In the genomic region with DNA sequence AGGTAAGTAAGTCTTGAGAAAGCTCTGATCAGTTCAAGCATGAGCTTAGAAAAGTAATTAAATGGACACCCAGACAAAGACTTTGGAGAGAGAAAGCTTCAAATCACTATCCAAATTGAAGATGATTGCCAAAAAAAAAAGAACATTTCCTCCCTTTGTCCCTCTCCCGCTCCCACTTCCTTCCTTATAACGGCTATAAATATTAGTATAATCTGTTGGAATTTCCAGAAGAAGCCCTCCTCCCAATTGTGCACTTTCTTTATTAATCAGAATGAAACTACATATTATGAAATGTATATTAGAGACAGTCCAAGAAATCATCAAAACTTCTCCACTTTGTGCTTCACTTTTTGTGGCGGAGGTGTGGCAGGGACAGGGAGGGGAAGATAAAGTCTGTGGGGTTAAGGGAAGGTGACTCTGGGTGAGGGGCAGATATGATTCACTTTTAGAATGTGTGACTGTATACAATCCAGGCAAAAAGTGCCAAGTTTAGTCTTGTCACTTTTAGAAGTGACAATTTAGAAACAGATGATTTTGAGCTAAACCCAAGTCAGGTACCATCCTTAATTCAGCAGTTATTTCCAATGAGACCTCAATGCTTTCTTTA, we compare ENCODE assay signal across 20 cellular contexts.
"Had no signal": no experiment of that assay in that cellular context is flagged by ENCODE, and none has a peak within 500 bp of the region (broad histone marks: within the 10 kb centered on the region; RNA-seq: fewer than 3 reads in every experiment).

No MANE protein-coding gene starts in this region.

- H2AFZ ChIP-seq: hepatocyte, neural progenitor cell had no signal

- H3K4me1 ChIP-seq: gastroesophageal sphincter, neural progenitor cell, testis, upper lobe of right lung had no signal

- H3K4me3 Mint-ChIP-seq: activated naive CD4-positive, alpha-beta T cell treated with anti-CD3 and anti-CD28 coated beads, Interleukin-2, amount 10 ng/mL, durations not matched to agents 7 days and 5 days; effector memory CD8-positive, alpha-beta T cell; neural progenitor cell; stimulated activated naive CD8-positive, alpha-beta T cell treated with anti-CD3 and anti-CD28 coated beads, Interleukin-15, amount 100 ng/mL, for 72 hours had no signal

- H3K27me3 Mint-ChIP-seq: activated naive CD4-positive, alpha-beta T cell treated with anti-CD3 and anti-CD28 coated beads, Interleukin-2, amount 10 ng/mL, durations not matched to agents 7 days and 5 days; stimulated activated naive CD8-positive, alpha-beta T cell treated with anti-CD3 and anti-CD28 coated beads, Interleukin-15, amount 100 ng/mL, for 72 hours had no signal

- H3K36me3 Mint-ChIP-seq: activated naive CD4-positive, alpha-beta T cell treated with anti-CD3 and anti-CD28 coated beads, Interleukin-2, amount 10 ng/mL, durations not matched to agents 7 days and 5 days; neural progenitor cell had no signal

- H3K4me3 ChIP-seq: gastroesophageal sphincter, hepatocyte, neural progenitor cell, testis, upper lobe of right lung had no signal

- H3K9me3 Mint-ChIP-seq: activated naive CD4-positive, alpha-beta T cell treated with anti-CD3 and anti-CD28 coated beads, Interleukin-2, amount 10 ng/mL, durations not matched to agents 7 days and 5 days; activated T-helper 2 cell treated with anti-CD3 and anti-CD28 coated beads, Interferon-gamma antibody, Interleukin-2, Interleukin-4, amounts not matched to agents 10 μg/mL and 5 μg/mL and 100 μg/mL, durations not matched to agents 14 hours and 24 hours and 36 hours; effector memory CD8-positive, alpha-beta T cell; neural progenitor cell; stimulated activated naive CD8-positive, alpha-beta T cell treated with anti-CD3 and anti-CD28 coated beads, Interleukin-15, amount 100 ng/mL, for 72 hours had no signal

- ATAC-seq: effector memory CD8-positive, alpha-beta T cell; gastroesophageal sphincter; left ventricle myocardium superior; stimulated activated naive CD8-positive, alpha-beta T cell treated with anti-CD3 and anti-CD28 coated beads, Interleukin-15, amount 100 ng/mL, for 72 hours; upper lobe of right lung had no signal

- H3K27ac ChIP-seq: gastroesophageal sphincter, hepatocyte, neural progenitor cell, testis, upper lobe of right lung, WERI-Rb-1 had no signal

- H3K79me2 ChIP-seq: hepatocyte had no signal

- H3K9me3 ChIP-seq: gastroesophageal sphincter, testis, upper lobe of right lung had no signal

- H3K36me3 ChIP-seq: gastroesophageal sphincter, neural progenitor cell, upper lobe of right lung, WERI-Rb-1 had no signal

- H3K27me3 ChIP-seq: gastroesophageal sphincter, hepatocyte, neural progenitor cell, testis, upper lobe of right lung had no signal

- H3K27ac Mint-ChIP-seq: activated naive CD4-positive, alpha-beta T cell treated with anti-CD3 and anti-CD28 coated beads, Interleukin-2, amount 10 ng/mL, durations not matched to agents 7 days and 5 days; activated T-helper 2 cell treated with anti-CD3 and anti-CD28 coated beads, Interferon-gamma antibody, Interleukin-2, Interleukin-4, amounts not matched to agents 10 μg/mL and 5 μg/mL and 100 μg/mL, durations not matched to agents 14 hours and 24 hours and 36 hours; effector memory CD8-positive, alpha-beta T cell; neural progenitor cell had no signal

- H3K4me2 ChIP-seq: hepatocyte, neural progenitor cell had no signal

- FAIRE-seq: kidney had no signal

- DNase-seq: activated CD4-positive, alpha-beta T cell treated with anti-CD3 and anti-CD28 coated beads for 48 hours; activated CD8-positive, alpha-beta memory T cell treated with anti-CD3 and anti-CD28 coated beads for 24 hours; activated naive CD4-positive, alpha-beta T cell treated with anti-CD3 and anti-CD28 coated beads, Interleukin-2, amount 10 ng/mL, durations not matched to agents 7 days and 5 days; activated T-cell treated with anti-CD3 and anti-CD28 coated beads for 4 hours; central memory CD4-positive, alpha-beta T cell; cortex of kidney; effector memory CD8-positive, alpha-beta T cell; kidney; left ventricle myocardium superior; retina; stimulated activated CD4-positive, alpha-beta T cell treated with anti-CD3 and anti-CD28 coated beads, Interleukin-4, amount 100 ng/mL, for 1 hour; stimulated activated CD8-positive, alpha-beta memory T cell treated with anti-CD3 and anti-CD28 coated beads, Interleukin-4, amount 100 ng/mL, for 48 hours; stimulated activated naive CD8-positive, alpha-beta T cell treated with anti-CD3 and anti-CD28 coated beads, Interleukin-15, amount 100 ng/mL, for 72 hours; testis; upper lobe of right lung; WERI-Rb-1 had no signal

- H3K4me1 Mint-ChIP-seq: activated naive CD4-positive, alpha-beta T cell treated with anti-CD3 and anti-CD28 coated beads, Interleukin-2, amount 10 ng/mL, durations not matched to agents 7 days and 5 days; stimulated activated naive CD8-positive, alpha-beta T cell treated with anti-CD3 and anti-CD28 coated beads, Interleukin-15, amount 100 ng/mL, for 72 hours had no signal

- H3K9ac ChIP-seq: neural progenitor cell had no signal
